Comparison of ENCODE assay signal across 14 cellular contexts in genomic region chr7:149719912-149720335, GRCh38. TPM values are rescaled to one million over a fixed set of nuclear protein-coding genes. Genes with fewer than 3 reads are reported as not detected.
A peak's percentile ranks its signal among the peaks of the same experiment; 100 is the strongest.
DNase-seq lines count a peak whose midpoint lies in the region; ATAC-seq, FAIRE-seq and TF ChIP-seq lines count a peak whose summit lies in the region.
"Had no signal": no experiment of that assay in that cellular context is flagged by ENCODE, and none has a peak within 500 bp of the region (broad histone marks: within the 10 kb centered on the region; RNA-seq: fewer than 3 reads in every experiment).

No MANE protein-coding gene starts in this region.

- H3K9ac ChIP-seq in astrocyte (ENCODE audit: low read length), result no peak overlapping the region
- no peak overlapping the region for H3K9ac ChIP-seq in smooth muscle cell (ENCODE audit: low read depth)

- H3F3A ChIP-seq in smooth muscle cell (ENCODE audit: low read depth), result peaks cover 2% of the 10 kb centered on the region

- DNase-seq in GM12864 (ENCODE audit: low read depth) (peak; percentile 22), astrocyte (ENCODE audit: low read depth) (no peak), posterior vena cava (ENCODE audit: low spot score) (peak; percentile 60), H4 (ENCODE audit: low spot score) (no peak), osteoblast (ENCODE audit: insufficient read length, low spot score, missing footprints) (no peak), smooth muscle cell (lab: John Stamatoyannopoulos, UW; ENCODE audit: unreplicated experiment) (no peak)
- DNase-seq in activated CD4-positive, alpha-beta memory T cell treated with anti-CD3 and anti-CD28 coated beads, Interleukin-2, amount 10 ng/mL, durations not matched to agents 7 days and 5 days, result no peak
- DNase-seq: NCI-H2227 treated with DMSO at 0.1 percent for 48 hours; SHP77 treated with DMSO at 0.1 percent for 48 hours; stimulated activated CD4-positive, alpha-beta T cell treated with anti-CD3 and anti-CD28 coated beads, Interleukin-4, amount 100 ng/mL, for 1 hour had no signal

- TF ChIP-seq CTCF in GM12864 (IDR thresholded peaks at IDR 0.05; ENCODE audit: low read depth, low read length, missing control alignments) (no peak), astrocyte (IDR thresholded peaks at IDR 0.05; ENCODE audit: insufficient read depth, low read depth, low read length) (no peak), osteoblast (IDR thresholded peaks at IDR 0.05; ENCODE audit: extremely low read depth, low read depth, low read length) (no peak), smooth muscle cell (IDR thresholded peaks at IDR 0.05; ENCODE audit: borderline replicate concordance, insufficient read depth, poor library complexity, severe bottlenecking) (no peak)

- no peaks in the 10 kb centered on the region for H3K27me3 Mint-ChIP-seq in astrocyte (ENCODE audit: low read depth, unreplicated experiment)
- no peaks in the 10 kb centered on the region for H3K27me3 Mint-ChIP-seq in activated CD4-positive, alpha-beta memory T cell treated with anti-CD3 and anti-CD28 coated beads, Interleukin-2, amount 10 ng/mL, durations not matched to agents 7 days and 5 days

- no peak overlapping the region for H2AFZ ChIP-seq in astrocyte (ENCODE audit: low read depth, low read length)
- no peak overlapping the region for H2AFZ ChIP-seq in osteoblast (ENCODE audit: low read length)
- no peak overlapping the region for H2AFZ ChIP-seq in smooth muscle cell (ENCODE audit: low read depth)

- H4K20me1 ChIP-seq in astrocyte (ENCODE audit: insufficient read depth, low read length) (peaks cover 9% of the 10 kb centered on the region), osteoblast (ENCODE audit: insufficient read depth, low read length) (peaks cover 7% of the 10 kb centered on the region), smooth muscle cell (ENCODE audit: low read depth) (peaks cover 13% of the 10 kb centered on the region)

- CTCF ChIA-PET in activated CD4-positive, alpha-beta memory T cell treated with anti-CD3 and anti-CD28 coated beads, Interleukin-2, amount 10 ng/mL, durations not matched to agents 7 days and 5 days (lab: Charles Lee), result no interaction called here

- POLR2A ChIA-PET in activated CD4-positive, alpha-beta memory T cell treated with anti-CD3 and anti-CD28 coated beads, Interleukin-2, amount 10 ng/mL, durations not matched to agents 7 days and 5 days (lab: Charles Lee), result no interaction called here

- H3K9me3 Mint-ChIP-seq in astrocyte (ENCODE audit: unreplicated experiment), result peaks cover 4% of the 10 kb centered on the region
- no peaks in the 10 kb centered on the region for H3K9me3 Mint-ChIP-seq in activated CD4-positive, alpha-beta memory T cell treated with anti-CD3 and anti-CD28 coated beads, Interleukin-2, amount 10 ng/mL, durations not matched to agents 7 days and 5 days

- peaks cover 6% of the 10 kb centered on the region for H3K36me3 ChIP-seq in astrocyte (ENCODE audit: insufficient read depth, low read length)
- peaks cover 7% of the 10 kb centered on the region for H3K36me3 ChIP-seq in osteoblast (ENCODE audit: insufficient read depth, low read length)
- H3K36me3 ChIP-seq in smooth muscle cell (ENCODE audit: low read depth), result no peaks in the 10 kb centered on the region

- H3K4me1 ChIP-seq in astrocyte (ENCODE audit: insufficient read depth, low read length) (peaks cover 25% of the 10 kb centered on the region), osteoblast (ENCODE audit: insufficient read depth, low read length) (peaks cover 12% of the 10 kb centered on the region), smooth muscle cell (ENCODE audit: low read depth) (peaks cover 8% of the 10 kb centered on the region)

- H3K4me3 ChIP-seq in GM12864 (ENCODE audit: low read depth, low read length) (no peak overlapping the region), astrocyte (ENCODE audit: insufficient read depth, low read depth, low read length) (no peak overlapping the region), osteoblast (ENCODE audit: insufficient read depth, low read length) (no peak overlapping the region), smooth muscle cell (no peak overlapping the region)
- H3K4me3 ChIP-seq: cardiac muscle cell had no signal

- H3K4me1 Mint-ChIP-seq in astrocyte (ENCODE audit: low read depth, unreplicated experiment), result peaks cover 21% of the 10 kb centered on the region
- H3K4me1 Mint-ChIP-seq in activated CD4-positive, alpha-beta memory T cell treated with anti-CD3 and anti-CD28 coated beads, Interleukin-2, amount 10 ng/mL, durations not matched to agents 7 days and 5 days, result peaks cover 11% of the 10 kb centered on the region

- ATAC-seq in HG02571 (IDR thresholded peaks at IDR 0.05; ENCODE audit: unreplicated experiment), result peak; percentile 54

- FAIRE-seq in astrocyte (lab: Jason Lieb, UNC), result no peak

- no peak overlapping the region for H3K4me3 Mint-ChIP-seq in astrocyte (ENCODE audit: unreplicated experiment)
- H3K4me3 Mint-ChIP-seq in activated CD4-positive, alpha-beta memory T cell treated with anti-CD3 and anti-CD28 coated beads, Interleukin-2, amount 10 ng/mL, durations not matched to agents 7 days and 5 days, result no peak overlapping the region

- H3K27ac Mint-ChIP-seq in astrocyte (ENCODE audit: unreplicated experiment), result no peak overlapping the region
- no peak overlapping the region for H3K27ac Mint-ChIP-seq in activated CD4-positive, alpha-beta memory T cell treated with anti-CD3 and anti-CD28 coated beads, Interleukin-2, amount 10 ng/mL, durations not matched to agents 7 days and 5 days

- H3K9me3 ChIP-seq in astrocyte (ENCODE audit: insufficient read depth, low read depth, low read length) (no peaks in the 10 kb centered on the region), osteoblast (ENCODE audit: low read depth, low read length) (no peaks in the 10 kb centered on the region), smooth muscle cell (replicated peaks; ENCODE audit: low read depth) (no peaks in the 10 kb centered on the region)

- H3K27me3 ChIP-seq in astrocyte (ENCODE audit: insufficient read depth, low read length) (no peaks in the 10 kb centered on the region), osteoblast (ENCODE audit: insufficient read depth, low read length) (no peaks in the 10 kb centered on the region), smooth muscle cell (ENCODE audit: low read depth) (no peaks in the 10 kb centered on the region)
- H3K27me3 ChIP-seq: cardiac muscle cell had no signal

- H3K27ac ChIP-seq in astrocyte (ENCODE audit: low read depth, low read length), result no peak overlapping the region
- H3K27ac ChIP-seq in osteoblast (ENCODE audit: low read depth, low read length), result no peak overlapping the region
- H3K27ac ChIP-seq in smooth muscle cell (ENCODE audit: low read depth), result no peak overlapping the region
- H3K27ac ChIP-seq: C4-2B, cardiac muscle cell had no signal

- intact Hi-C loops in posterior vena cava (cut with DNase I), result no loop called here

- H3K36me3 Mint-ChIP-seq in astrocyte (ENCODE audit: low read depth, unreplicated experiment), result peaks cover 26% of the 10 kb centered on the region
- no peaks in the 10 kb centered on the region for H3K36me3 Mint-ChIP-seq in activated CD4-positive, alpha-beta memory T cell treated with anti-CD3 and anti-CD28 coated beads, Interleukin-2, amount 10 ng/mL, durations not matched to agents 7 days and 5 days (ENCODE audit: low read depth)

- WGBS in smooth muscle cell (ENCODE audit: low lambda C conversion rate), result 64% methylated on average over 5 of the region's 5 CpGs

- peak overlapping the region; percentile 11 for H3K4me2 ChIP-seq in astrocyte (ENCODE audit: low read length)
- H3K4me2 ChIP-seq in osteoblast (ENCODE audit: insufficient read depth, low read length), result no peak overlapping the region
- H3K4me2 ChIP-seq in smooth muscle cell, result no peak overlapping the region

- peaks cover 26% of the 10 kb centered on the region for H3K79me2 ChIP-seq in astrocyte (ENCODE audit: insufficient read depth, low read length)
- no peaks in the 10 kb centered on the region for H3K79me2 ChIP-seq in osteoblast (ENCODE audit: insufficient read depth, low read length)
- H3K79me2 ChIP-seq in smooth muscle cell (ENCODE audit: low read depth), result peaks cover 22% of the 10 kb centered on the region

RNA-seq across cellular contexts. Expression of gene ZNF467, which starts 53.5 kb away (rescaled TPM):
- total RNA-seq in astrocyte (16.5 and 16.6 TPM in 2 replicates), posterior vena cava (10 to 100 TPM; 10.9 to 12.0 TPM), osteoblast (not detected in 2 replicates), smooth muscle cell (0.58 and 2.0 TPM in 2 replicates)
- 1.1 and 3.0 TPM in 2 replicates for total RNA-seq in H4 (2014; rRNA removed; shearing (Covaris generic))
- total RNA-seq in activated CD4-positive, alpha-beta memory T cell treated with anti-CD3 and anti-CD28 coated beads, Interleukin-2, amount 10 ng/mL, durations not matched to agents 7 days and 5 days, result under 1 TPM; 0.25 to 0.33 TPM
- polyA plus RNA-seq in smooth muscle cell, result 6.8 and 8.2 TPM in 2 replicates
- total RNA-seq: LHCN-M2 had no signal

Comparison
In these comparisons a context has a peak if more than half of its experiments do, and no peak if none do; other contexts are left out.
1. DNase-seq: peak in GM12864 (single experiment) and posterior vena cava (single experiment); none in astrocyte (single experiment), H4 (single experiment), activated CD4-positive, alpha-beta memory T cell treated with anti-CD3 and anti-CD28 coated beads, Interleukin-2, amount 10 ng/mL, durations not matched to agents 7 days and 5 days (single experiment), osteoblast (single experiment) and smooth muscle cell (single experiment).